21 cellular contexts compared by ENCODE assay signal in the genomic region with DNA sequence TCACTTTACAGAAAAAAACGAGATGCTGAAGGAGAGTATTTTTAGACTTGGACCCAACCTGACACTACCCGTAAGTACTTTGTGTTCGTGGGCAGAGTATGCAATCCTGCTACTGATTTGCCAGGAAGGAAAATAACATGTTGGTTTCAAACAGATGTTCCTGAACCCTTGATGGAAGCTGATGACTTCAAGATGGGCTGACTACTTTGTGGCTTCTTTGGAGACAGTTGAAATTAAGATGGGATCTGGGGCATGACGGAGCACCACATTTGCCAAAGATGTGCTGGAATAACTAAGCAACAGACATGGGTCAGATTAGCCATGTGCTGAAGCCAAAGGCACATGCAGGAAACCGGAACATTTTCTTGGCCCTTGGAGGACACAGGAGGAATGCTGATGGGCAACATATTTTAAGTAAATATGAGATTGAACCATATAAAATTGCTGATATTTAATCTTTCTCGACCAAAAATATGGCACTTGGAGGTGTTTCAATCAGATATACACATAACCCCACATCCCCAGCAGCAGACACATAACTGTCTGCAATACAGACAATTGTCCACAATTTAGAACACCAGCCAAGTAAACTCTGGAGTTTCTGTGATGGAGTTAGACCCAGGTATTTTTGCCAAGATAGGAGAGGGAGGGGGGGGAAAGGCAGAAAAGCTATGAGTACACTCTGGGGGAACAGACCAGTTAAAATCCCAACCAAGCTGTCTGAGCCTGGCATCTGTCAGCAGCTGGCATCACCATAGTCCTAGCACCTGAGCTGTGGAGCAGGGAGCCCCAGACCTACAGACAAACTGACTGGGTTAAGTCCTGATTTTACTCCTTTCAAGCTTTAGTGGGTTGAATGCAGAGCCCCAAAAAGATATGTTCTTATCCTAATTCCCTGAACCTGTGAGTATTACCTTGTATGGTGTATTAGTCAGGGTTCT.
A peak's percentile ranks its signal among the peaks of the same experiment; 100 is the strongest.
DNase-seq lines count a peak whose midpoint lies in the region; ATAC-seq, FAIRE-seq and TF ChIP-seq lines count a peak whose summit lies in the region.
"Had no signal": no experiment of that assay in that cellular context is flagged by ENCODE, and none has a peak within 500 bp of the region (broad histone marks: within the 10 kb centered on the region; RNA-seq: fewer than 3 reads in every experiment).

No MANE protein-coding gene starts in this region.

- FAIRE-seq in GM12891 (lab: Jason Lieb, UNC), result no peak
- FAIRE-seq: A204.1 had no signal

- no peak overlapping the region for H3K4me3 Mint-ChIP-seq in nephron
- H3K4me3 Mint-ChIP-seq: IgD-negative memory B cell, type B pancreatic cell had no signal

- peaks cover 6% of the 10 kb centered on the region for H3K9me3 Mint-ChIP-seq in nephron
- H3K9me3 Mint-ChIP-seq: activated T-helper 2 cell treated with anti-CD3 and anti-CD28 coated beads, Interferon-gamma antibody, Interleukin-2, Interleukin-4, amounts not matched to agents 10 μg/mL and 5 μg/mL and 100 μg/mL, durations not matched to agents 14 hours and 24 hours and 36 hours had no signal

- H3K36me3 Mint-ChIP-seq in nephron (ENCODE audit: low read depth), result no peaks in the 10 kb centered on the region
- H3K36me3 Mint-ChIP-seq: IgD-negative memory B cell, type B pancreatic cell had no signal

- DNase-seq in AG04449 (ENCODE audit: low read depth, low spot score) (peak; percentile 67), RPMI7951 (ENCODE audit: low read depth) (peak; percentile 93), fibroblast of the aortic adventitia (ENCODE audit: low read depth) (peak; percentile 96), GM12891 (ENCODE audit: insufficient read length, low spot score) (no peak), NCI-H1048 (lab: John Stamatoyannopoulos, UW) (no peak), NCI-H128 (lab: John Stamatoyannopoulos, UW; ENCODE audit: unreplicated experiment) (no peak)
- DNase-seq: activated CD4-positive, alpha-beta T cell treated with anti-CD3 and anti-CD28 coated beads, Interleukin-2, amount 50 U/mL, for 48 hours; aorta; Caco-2; dorsolateral prefrontal cortex; GOT3; islet precursor cell; NCI-H1105 treated with DMSO at 0.1 percent for 48 hours; stimulated activated CD4-positive, alpha-beta T cell treated with anti-CD3 and anti-CD28 coated beads, Interleukin-1b, Interleukin-23, amount 100 ng/mL, for 48 hours had no signal

- H3K4me3 ChIP-seq in AG04449 (ENCODE audit: low read depth, low read length), result no peak overlapping the region
- H3K4me3 ChIP-seq in fibroblast of the aortic adventitia (ENCODE audit: low read depth, low read length), result no peak overlapping the region
- H3K4me3 ChIP-seq: dorsolateral prefrontal cortex, SK-N-MC had no signal

- H3K4me1 Mint-ChIP-seq in nephron, result peaks cover 44% of the 10 kb centered on the region
- H3K4me1 Mint-ChIP-seq: IgD-negative memory B cell had no signal

- peak overlapping the region in 2 of 3 experiments; percentile 75 to 84 for H3K27ac Mint-ChIP-seq in nephron
- H3K27ac Mint-ChIP-seq: activated T-helper 2 cell treated with anti-CD3 and anti-CD28 coated beads, Interferon-gamma antibody, Interleukin-2, Interleukin-4, amounts not matched to agents 10 μg/mL and 5 μg/mL and 100 μg/mL, durations not matched to agents 14 hours and 24 hours and 36 hours; IgD-negative memory B cell; type B pancreatic cell had no signal

- CTCF ChIA-PET in AG04449 (lab: Yijun Ruan, JAX), result interaction anchor here (1.4 kb wide), 1 partner anchor 13 kb away, joined by 3 read pairs; no protein-coding TSS in a partner anchor

- peaks cover 4% of the 10 kb centered on the region for H3K27me3 Mint-ChIP-seq in nephron (ENCODE audit: low read depth)
- H3K27me3 Mint-ChIP-seq: IgD-negative memory B cell had no signal

- POLR2A ChIA-PET in AG04449 (lab: Yijun Ruan, JAX), result no interaction called here

- no peak for ATAC-seq in HG03342 (IDR thresholded peaks at IDR 0.05; ENCODE audit: unreplicated experiment)

- TF ChIP-seq POLR2A in GM12891 (IDR thresholded peaks at IDR 0.05; ENCODE audit: low read depth, low read length), result no peak

- TF ChIP-seq CTCF in AG04449 (IDR thresholded peaks at IDR 0.05; ENCODE audit: insufficient read depth, low read length, missing control alignments) (no peak), fibroblast of the aortic adventitia (IDR thresholded peaks at IDR 0.05; ENCODE audit: insufficient read depth, low read length) (no peak), nephron (IDR thresholded peaks at IDR 0.05; ENCODE audit: unreplicated experiment in 3 of 3) (no peak)

TF ChIP-seq in GM12891, 5 proteins besides CTCF, POLR2A, EP300 and RAD21:
- TF ChIP-seq SPI1 (IDR thresholded peaks at IDR 0.05; ENCODE audit: low read depth, low read length) (no peak), POU2F2 (IDR thresholded peaks at IDR 0.05; ENCODE audit: low read depth, low read length) (no peak), TAF1 (IDR thresholded peaks at IDR 0.05; ENCODE audit: low read depth, low read length) (no peak), PAX5 (IDR thresholded peaks at IDR 0.05; ENCODE audit: insufficient read depth, low read length, severe bottlenecking) (no peak)

Comparison
In these comparisons a context has a peak if more than half of its experiments do, and no peak if none do; other contexts are left out.
1. DNase-seq: peak in AG04449 (single experiment), RPMI7951 (single experiment) and fibroblast of the aortic adventitia (single experiment); none in GM12891 (single experiment), NCI-H1048 (single experiment) and NCI-H128 (single experiment).